In the genomic region with DNA sequence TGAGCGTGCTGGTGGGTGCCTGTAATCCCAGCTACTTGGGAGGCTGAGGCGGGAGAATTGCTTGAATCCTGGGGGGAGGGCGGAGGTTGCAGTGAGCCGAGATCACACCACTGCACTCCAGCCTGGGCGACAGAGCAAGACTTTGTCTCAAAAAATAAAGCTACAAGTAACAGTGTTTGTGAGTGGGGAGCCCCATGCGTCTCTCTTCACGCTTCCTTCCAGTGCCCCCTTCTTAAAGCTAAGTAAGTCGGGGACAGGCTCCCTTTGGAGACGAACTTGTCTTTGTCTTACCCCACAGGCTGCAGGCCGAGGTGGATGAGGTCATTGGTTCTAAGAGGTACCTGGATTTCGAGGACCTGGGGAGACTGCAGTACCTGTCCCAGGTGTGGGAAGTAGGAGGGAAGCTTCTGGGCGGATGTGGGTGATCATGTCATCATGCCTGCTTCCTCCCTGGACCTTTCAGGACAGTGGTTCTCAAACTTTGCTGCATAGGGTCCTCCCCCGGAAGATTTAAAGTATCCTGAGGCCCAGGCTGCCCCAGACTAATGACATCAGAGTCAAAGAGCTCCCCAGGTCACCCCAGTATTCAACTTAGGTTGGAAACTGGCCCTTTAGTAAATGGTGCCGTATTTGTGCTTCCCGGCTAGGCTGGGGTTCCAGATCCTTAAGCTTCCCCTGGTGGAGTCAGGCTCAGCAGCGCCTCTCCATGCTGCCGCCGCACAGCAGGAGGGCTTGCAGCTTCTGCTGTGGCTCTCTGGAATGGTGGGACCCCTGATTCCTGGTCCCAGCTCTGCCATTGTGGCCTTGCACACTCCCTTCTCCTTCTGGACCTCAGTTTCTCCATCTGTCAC, we compare ENCODE assay signal across 23 cellular contexts. TPM values are rescaled to one million over a fixed set of nuclear protein-coding genes. Genes with fewer than 3 reads are reported as not detected.
"Had no signal": no experiment of that assay in that cellular context is flagged by ENCODE, and none has a peak within 500 bp of the region (broad histone marks: within the 10 kb centered on the region; RNA-seq: fewer than 3 reads in every experiment).

No MANE protein-coding gene starts in this region.

- H3K4me1 ChIP-seq: body of pancreas, left lung, tibial artery had no signal

- H3K79me2 ChIP-seq: parathyroid adenoma had no signal

- H3K36me3 ChIP-seq: left lung, tibial artery had no signal

- H3K27ac Mint-ChIP-seq: activated CD4-positive, alpha-beta T cell treated with anti-CD3 and anti-CD28 coated beads, Interleukin-2, amount 10 ng/mL, durations not matched to agents 24 days and 14 days; activated naive CD8-positive, alpha-beta T cell treated with anti-CD3 and anti-CD28 coated beads for 36 hours; activated T-helper 1 cell treated with anti-CD3 and anti-CD28 coated beads, Interleukin-12 subunit alpha, Interleukin-12 subunit beta, Interleukin-2, Interleukin-4 antibody, amounts not matched to agents 30 ng/mL and 10 ng/mL and 1 ng/mL, durations not matched to agents 14 hours and 24 hours and 36 hours; T-cell had no signal

- H3K4me3 ChIP-seq: body of pancreas, left lung, mucosa of descending colon, tibial artery had no signal

- H3K9ac ChIP-seq: parathyroid adenoma had no signal

- H3K4me1 Mint-ChIP-seq: activated CD4-positive, alpha-beta T cell treated with anti-CD3 and anti-CD28 coated beads, Interleukin-2, amount 10 ng/mL, durations not matched to agents 24 days and 14 days; activated naive CD8-positive, alpha-beta T cell treated with anti-CD3 and anti-CD28 coated beads for 36 hours; naive B cell; T-cell had no signal

- H3K27me3 ChIP-seq: body of pancreas had no signal

- ATAC-seq: body of pancreas, left lung, mucosa of descending colon, SK-N-SH treated with all-trans-retinoic acid at 6 μM for 48 hours, T-cell had no signal

- FAIRE-seq: colon, frontal cortex, kidney, urothelium cell line had no signal

- H2AFZ ChIP-seq: parathyroid adenoma had no signal

- H3K9me3 ChIP-seq: body of pancreas, left lung, mucosa of descending colon, tibial artery had no signal

- H3K27ac ChIP-seq: body of pancreas, left lung, parathyroid adenoma, tibial artery had no signal

- H3K9me3 Mint-ChIP-seq: activated CD4-positive, alpha-beta T cell treated with anti-CD3 and anti-CD28 coated beads, Interleukin-2, amount 10 ng/mL, durations not matched to agents 24 days and 14 days; activated naive CD8-positive, alpha-beta T cell treated with anti-CD3 and anti-CD28 coated beads for 36 hours; activated T-helper 1 cell treated with anti-CD3 and anti-CD28 coated beads, Interleukin-12 subunit alpha, Interleukin-12 subunit beta, Interleukin-2, Interleukin-4 antibody, amounts not matched to agents 30 ng/mL and 10 ng/mL and 1 ng/mL, durations not matched to agents 14 hours and 24 hours and 36 hours; naive B cell; T-cell had no signal

- DNase-seq: activated CD4-positive, alpha-beta T cell treated with anti-CD3 and anti-CD28 coated beads, Interleukin-2, amount 10 ng/mL, durations not matched to agents 24 days and 14 days; activated naive CD4-positive, alpha-beta T cell; activated naive CD8-positive, alpha-beta T cell treated with anti-CD3 and anti-CD28 coated beads for 36 hours; activated T-cell treated with anti-CD3 and anti-CD28 coated beads for 4 hours; amniotic stem cell; caudate nucleus; hypothalamus; kidney; mucosa of descending colon; naive B cell; stimulated activated CD4-positive, alpha-beta T cell treated with anti-CD3 and anti-CD28 coated beads, Interleukin-12 subunit alpha, Interleukin-12 subunit beta, amount 100 ng/mL, for 4 hours; stimulated activated CD4-positive, alpha-beta T cell treated with anti-CD3 and anti-CD28 coated beads, Interleukin-1b, Interleukin-23, amount 100 ng/mL, for 48 hours; stimulated activated naive CD4-positive, alpha-beta T cell treated with Interleukin-2 at 50 U/mL for 16 hours had no signal

- H3K36me3 Mint-ChIP-seq: naive B cell, T-cell had no signal

- H3K4me3 Mint-ChIP-seq: activated CD4-positive, alpha-beta T cell treated with anti-CD3 and anti-CD28 coated beads, Interleukin-2, amount 10 ng/mL, durations not matched to agents 24 days and 14 days; activated naive CD8-positive, alpha-beta T cell treated with anti-CD3 and anti-CD28 coated beads for 36 hours; activated T-helper 1 cell treated with anti-CD3 and anti-CD28 coated beads, Interleukin-12 subunit alpha, Interleukin-12 subunit beta, Interleukin-2, Interleukin-4 antibody, amounts not matched to agents 30 ng/mL and 10 ng/mL and 1 ng/mL, durations not matched to agents 14 hours and 24 hours and 36 hours; naive B cell; T-cell had no signal

RNA-seq across cellular contexts. Expression of a gene that starts 37.1 kb away (rescaled TPM):
- total RNA-seq: activated T-helper 1 cell treated with anti-CD3 and anti-CD28 coated beads, Interleukin-12 subunit alpha, Interleukin-12 subunit beta, Interleukin-2, Interleukin-4 antibody, amounts not matched to agents 30 ng/mL and 10 ng/mL and 1 ng/mL, durations not matched to agents 14 hours and 24 hours and 36 hours had no signal
